8 cellular contexts compared by ENCODE assay signal in genomic region chr6:44223471-44224153, GRCh38. TPM values are rescaled to one million over a fixed set of nuclear protein-coding genes. Genes with fewer than 3 reads are reported as not detected.
A peak's percentile ranks its signal among the peaks of the same experiment; 100 is the strongest.
DNase-seq lines count a peak whose midpoint lies in the region; ATAC-seq and TF ChIP-seq lines count a peak whose summit lies in the region.

Gene SLC29A1 (plus strand): TSS chr6:44223595. CDS start chr6:44227314, 3,719 bp downstream.

- H3K27ac ChIP-seq in muscle layer of colon (ENCODE audit: low read depth, low read length) = peak within 1 kb of the TSS; percentile 70

- no peaks in the 10 kb centered on the region for H3K9me3 ChIP-seq in muscle layer of colon (ENCODE audit: low read length)

- H3K4me3 ChIP-seq in epithelial cell of proximal tubule (ENCODE audit: low read depth, low read length) (peak within 1 kb of the TSS; percentile 66), muscle layer of colon (ENCODE audit: low read depth in 1 of 2, low read length in 2 of 2) (peak within 1 kb of the TSS; percentile 58 to 71)

- ATAC-seq in GM19035 (IDR thresholded peaks at IDR 0.05; ENCODE audit: unreplicated experiment) = peak; percentile 52

- no peak for TF ChIP-seq CTCF in epithelial cell of proximal tubule (conservative IDR thresholded peaks at IDR 0.05; ENCODE audit: low read depth, low read length)

- H3K9ac ChIP-seq in muscle layer of colon (ENCODE audit: low read length) = peak within 1 kb of the TSS; percentile 66

- H3K27me3 ChIP-seq in muscle layer of colon (ENCODE audit: control insufficient read depth in 1 of 2, insufficient read depth in 2 of 2, low read length in 2 of 2) = no peaks in the 10 kb centered on the region

- DNase-seq in AG08395 (ENCODE audit: low spot score) (peak; percentile 83), HT-29 (ENCODE audit: low spot score) (peak; percentile 63), OCI-M1 (lab: John Stamatoyannopoulos, UW) (peak; percentile 89), activated T-cell treated with anti-CD3 and anti-CD28 coated beads for 4 hours (peak; percentile 81), epithelial cell of proximal tubule (ENCODE audit: low read depth) (no peak)
- DNase-seq in stimulated activated CD8-positive, alpha-beta memory T cell treated with anti-CD3 and anti-CD28 coated beads, Interleukin-7, amount 100 ng/mL, for 4 hours (ENCODE audit: low read depth in 2 of 2) = peak; percentile 69 to 80

- H3K36me3 ChIP-seq in muscle layer of colon (ENCODE audit: insufficient read depth, low read length) = no peaks in the 10 kb centered on the region

- peaks cover 78% of the 10 kb centered on the region for H3K4me1 ChIP-seq in muscle layer of colon (ENCODE audit: insufficient read depth, low read length)

RNA-seq across cellular contexts. Expression of gene SLC29A1, which starts in this region (rescaled TPM):
- 30.8 and 33.4 TPM in 2 replicates for total RNA-seq in HT-29 (2014; rRNA removed; shearing (Covaris generic))
- total RNA-seq in epithelial cell of proximal tubule = 47.6 and 78.6 TPM in 2 replicates
